8 cellular contexts compared by ENCODE assay signal in genomic region chr4:139555073-139555704, GRCh38. TPM values are rescaled to one million over a fixed set of nuclear protein-coding genes. Genes with fewer than 3 reads are reported as not detected.
DNase-seq lines count a peak whose midpoint lies in the region; ATAC-seq and TF ChIP-seq lines count a peak whose summit lies in the region.

No MANE protein-coding gene starts in this region.

- TF ChIP-seq EP300 in tibial nerve (IDR thresholded peaks at IDR 0.05), result peak in 1 of 2 donors; percentile 99

- WGBS in heart left ventricle, 4 donors, result 0 to 1% (median 1%) methylated on average over 20 to 53 of the region's 53 CpGs
- WGBS in tibial nerve, 2 donors, result 0 to 1% methylated on average over 35 to 43 of the region's 53 CpGs

- H3K27ac ChIP-seq in HEK293 (ENCODE audit: extremely low read depth, low read depth, low read length) (peak overlapping the region; percentile 95), heart left ventricle (peak overlapping the region; percentile 91 to 99 (median 97)), parathyroid adenoma (peak overlapping the region; percentile 88), tibial nerve (peak overlapping the region; percentile 94 to 99 (median 98))

- DNase-seq in DMS79 treated with DMSO at 0.1 percent for 48 hours (lab: John Stamatoyannopoulos, UW) (peak; percentile 42), NCI-H1417 (lab: John Stamatoyannopoulos, UW) (peak; percentile 63 to 90 (median 80)), T-helper 17 cell (peak; percentile 66 to 78 (median 77)), amniotic stem cell (lab: John Stamatoyannopoulos, UW) (peak; percentile 84), heart left ventricle (peak; percentile 93 to 95 (median 94)), tibial nerve (ENCODE audit: low spot score in 2 of 2) (peak; percentile 86 to 92)

- peak overlapping the region; percentile 99 for H3K4me3 Mint-ChIP-seq in T-helper 17 cell

- peaks cover 46% of the 10 kb centered on the region for H3K4me1 Mint-ChIP-seq in T-helper 17 cell

- H3K27me3 Mint-ChIP-seq in T-helper 17 cell, result no peaks in the 10 kb centered on the region

- no peaks in the 10 kb centered on the region for H3K27me3 ChIP-seq in heart left ventricle
- no peaks in the 10 kb centered on the region for H3K27me3 ChIP-seq in parathyroid adenoma (ENCODE audit: control insufficient read depth, insufficient read depth, low read length)
- no peaks in the 10 kb centered on the region for H3K27me3 ChIP-seq in tibial nerve

- H3K9me3 ChIP-seq in HEK293 (ENCODE audit: control insufficient read depth, insufficient read depth, low read depth, low read length) (no peaks in the 10 kb centered on the region), T-helper 17 cell (ENCODE audit: control insufficient read depth, low read length, poor library complexity, severe bottlenecking) (no peaks in the 10 kb centered on the region), heart left ventricle (no peaks in the 10 kb centered on the region), parathyroid adenoma (ENCODE audit: control insufficient read depth, low read length) (no peaks in the 10 kb centered on the region), tibial nerve (no peaks in the 10 kb centered on the region)

- peak overlapping the region; percentile 99 for H3K27ac Mint-ChIP-seq in T-helper 17 cell

- POLR2A ChIA-PET in HEK293 (lab: Yijun Ruan, JAX), result interaction anchor here (0.7 kb wide), 1 partner anchor 40 kb away, joined by 3 read pairs; no protein-coding TSS in a partner anchor

- intact Hi-C loops in heart left ventricle (cut with DNase I), result loop anchor here in 3 of 10 donors (5.0 to 10.0 kb wide), 4 partner anchors 58 to 378 kb away; partner anchors contain the start of genes RAB33B (in 2 of the 3) and ELF2 (in 1 of the 3)

- H3K36me3 Mint-ChIP-seq in T-helper 17 cell (ENCODE audit: low read depth), result peaks cover 5% of the 10 kb centered on the region

- peak overlapping the region; percentile 61 for H3K9ac ChIP-seq in parathyroid adenoma

- no peaks in the 10 kb centered on the region for H3K36me3 ChIP-seq in HEK293 (ENCODE audit: control insufficient read depth in 2 of 2, insufficient read depth in 1 of 2, low read length in 2 of 2)
- H3K36me3 ChIP-seq in heart left ventricle, result no peaks in the 10 kb centered on the region
- no peaks in the 10 kb centered on the region for H3K36me3 ChIP-seq in parathyroid adenoma (ENCODE audit: control insufficient read depth, insufficient read depth, low read length)
- H3K36me3 ChIP-seq in tibial nerve, result no peaks in the 10 kb centered on the region

- peak; percentile 78 for ATAC-seq in T-helper 17 cell
- peak; percentile 79 to 85 (median 81) for ATAC-seq in heart left ventricle

- CTCF ChIA-PET in HEK293 (lab: Yijun Ruan, JAX), result interaction anchor here (0.6 to 2.8 kb wide), 5 partner anchors 48 to 141 kb away, joined by 3 to 9 read pairs (median 4); no protein-coding TSS in a partner anchor

- H3K79me2 ChIP-seq in parathyroid adenoma, result no peaks in the 10 kb centered on the region

- TF ChIP-seq POLR2A in heart left ventricle (IDR thresholded peaks at IDR 0.05), result peak in 1 of 2 donors; percentile 78
- peak; percentile 76 to 87 for TF ChIP-seq POLR2A in tibial nerve (IDR thresholded peaks at IDR 0.05)

- peak overlapping the region; percentile 94 for H2AFZ ChIP-seq in parathyroid adenoma

- H3K4me2 ChIP-seq in parathyroid adenoma (ENCODE audit: low read length), result peak overlapping the region; percentile 91

- TF ChIP-seq CTCF in HEK293 (tag by site-specific recombination; IDR thresholded peaks at IDR 0.05), result 0 out of 2 replicates have a peak, but pooled peaks have one; percentile 12
- TF ChIP-seq CTCF in heart left ventricle (IDR thresholded peaks at IDR 0.05), result no peak
- no peak for TF ChIP-seq CTCF in parathyroid adenoma (IDR thresholded peaks at IDR 0.05)
- TF ChIP-seq CTCF in tibial nerve (IDR thresholded peaks at IDR 0.05), result peak in 2 of 5 experiments; percentile 15 to 29

- H3K4me1 ChIP-seq in HEK293 (ENCODE audit: control insufficient read depth, insufficient read depth, low read length) (peaks cover 29% of the 10 kb centered on the region), heart left ventricle (peaks cover 0 to 76% (median 52%) of the 10 kb centered on the region in 12 donors), parathyroid adenoma (peaks cover 14% of the 10 kb centered on the region), tibial nerve (peaks cover 0 to 69% (median 35%) of the 10 kb centered on the region in 4 donors)

- peak overlapping the region; percentile 82 for H3K4me3 ChIP-seq in HEK293 (ENCODE audit: low read depth, low read length)
- peak overlapping the region; percentile 72 to 97 (median 93) for H3K4me3 ChIP-seq in heart left ventricle
- H3K4me3 ChIP-seq in parathyroid adenoma (ENCODE audit: low read depth, low read length), result peak overlapping the region; percentile 77
- H3K4me3 ChIP-seq in tibial nerve, result peak overlapping the region; percentile 72 to 93 (median 87)

TF ChIP-seq in HEK293, 187 proteins besides CTCF, POLR2A, EP300 and RAD21 (continues in another document):
- TF ChIP-seq HOXA7 (CRISPR knock-in tag; IDR thresholded peaks at IDR 0.05; ENCODE audit: borderline replicate concordance) (no peak), ZNF837 (tag by site-specific recombination; IDR thresholded peaks at IDR 0.05) (0 out of 2 replicates have a peak, but pooled peaks have one; percentile 46), ZSCAN30 (tag by site-specific recombination; IDR thresholded peaks at IDR 0.05) (no peak; the same call in none of the 2 replicates), ZNF664 (tag by site-specific recombination; IDR thresholded peaks at IDR 0.05) (no peak; the same call in 1 of the 2 replicates), ZSCAN23 (tag by site-specific recombination; IDR thresholded peaks at IDR 0.05) (peak; percentile 53; the same call in 1 of the 2 replicates), KLF1 (tag by site-specific recombination; IDR thresholded peaks at IDR 0.05) (peak; percentile 65), ZBTB49 (tag by site-specific recombination; IDR thresholded peaks at IDR 0.05; ENCODE audit: low read depth) (no peak), ZNF184 (tag by site-specific recombination; IDR thresholded peaks at IDR 0.05) (no peak), ZNF302 (tag by site-specific recombination; IDR thresholded peaks at IDR 0.05; ENCODE audit: low read depth) (no peak), GLIS1 (tag by site-specific recombination; IDR thresholded peaks at IDR 0.05) (peak; percentile 84), ZBTB11 (tag by site-specific recombination; conservative IDR thresholded peaks at IDR 0.05; ENCODE audit: low read depth) (peak; percentile 31), ZNF670 (tag by site-specific recombination; IDR thresholded peaks at IDR 0.05; ENCODE audit: low read depth) (no peak), ZNF707 (tag by site-specific recombination; IDR thresholded peaks at IDR 0.05) (no peak)
- TF ChIP-seq, protein P1, sequence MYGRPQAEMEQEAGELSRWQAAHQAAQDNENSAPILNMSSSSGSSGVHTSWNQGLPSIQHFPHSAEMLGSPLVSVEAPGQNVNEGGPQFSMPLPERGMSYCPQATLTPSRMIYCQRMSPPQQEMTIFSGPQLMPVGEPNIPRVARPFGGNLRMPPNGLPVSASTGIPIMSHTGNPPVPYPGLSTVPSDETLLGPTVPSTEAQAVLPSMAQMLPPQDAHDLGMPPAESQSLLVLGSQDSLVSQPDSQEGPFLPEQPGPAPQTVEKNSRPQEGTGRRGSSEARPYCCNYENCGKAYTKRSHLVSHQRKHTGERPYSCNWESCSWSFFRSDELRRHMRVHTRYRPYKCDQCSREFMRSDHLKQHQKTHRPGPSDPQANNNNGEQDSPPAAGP (tag by site-specific recombination; IDR thresholded peaks at IDR 0.05), result peak; percentile 80

RNA-seq across cellular contexts. Expression of gene SETD7, which starts 0.8 kb away (rescaled TPM):
- total RNA-seq in T-helper 17 cell (10 to 100 TPM; 29.7 to 37.9 TPM), heart left ventricle (10 to 100 TPM; 47.1 to 78.6 (median 61.9) TPM), tibial nerve (10 to 100 TPM; 49.2 to 81.4 (median 65.7) TPM)
- polyA plus RNA-seq in heart left ventricle, result 10 to 100 TPM; 11.2 to 34.3 TPM

Comparison
In these comparisons a context has a peak if more than half of its experiments do, and no peak if none do; other contexts are left out.
1. Peak in every context shown above with its lines: DNase-seq, ATAC-seq, H3K4me3 ChIP-seq and H3K27ac ChIP-seq.
2. DNase-seq: peak in every context shown above with its lines; median percentile 94 in heart left ventricle; 89 in tibial nerve; 84 in amniotic stem cell; 80 in NCI-H1417; 77 in T-helper 17 cell; 42 in DMS79 treated with DMSO at 0.1 percent for 48 hours.